Comparison of ENCODE assay signal across 9 cellular contexts in the genomic region with DNA sequence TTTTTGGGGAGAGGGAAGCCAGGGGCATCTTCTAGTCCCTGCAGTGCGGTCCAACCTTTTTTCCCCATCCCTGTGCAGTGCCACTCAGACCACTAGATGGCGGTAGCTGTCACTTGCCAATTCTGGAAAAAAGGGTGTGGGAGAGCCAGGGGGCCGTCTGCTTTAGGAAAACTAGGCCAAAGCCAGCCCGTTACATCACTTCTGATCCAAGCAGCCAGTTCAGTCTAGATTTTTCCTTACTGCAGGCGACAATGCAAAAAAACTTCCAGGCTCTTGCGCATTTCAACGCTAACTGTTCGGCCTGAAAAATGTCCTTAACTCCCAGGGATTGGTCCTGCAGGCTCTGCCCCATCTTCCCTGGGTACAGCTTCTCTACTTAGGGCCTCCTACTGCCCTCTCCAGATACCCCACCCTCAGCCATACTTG.
DNase-seq lines count a peak whose midpoint lies in the region; ATAC-seq and TF ChIP-seq lines count a peak whose summit lies in the region.
"Had no signal": no experiment of that assay in that cellular context is flagged by ENCODE, and none has a peak within 500 bp of the region (broad histone marks: within the 10 kb centered on the region; RNA-seq: fewer than 3 reads in every experiment).

No MANE protein-coding gene starts in this region.

- in situ Hi-C loops in transverse colon (cut with MboI; ENCODE audit: low pct_ligation_motif_present in 1 of 4, low pct_unique_long_range_greater_than_20kb in 1 of 4, low sequenced_read_pairs in 3 of 4): loop anchor here in 3 of 4 donors (5.0 to 25.0 kb wide), 3 partner anchors 107 to 373 kb away; a partner anchor contains a TSS

- H3K36me3 ChIP-seq in ovary: no peaks in the 10 kb centered on the region
- no peaks in the 10 kb centered on the region for H3K36me3 ChIP-seq in transverse colon

- H3K4me3 ChIP-seq in ovary (no peak overlapping the region), transverse colon (no peak overlapping the region)

- peak; percentile 79 for DNase-seq in D341Med (ENCODE audit: low spot score)
- DNase-seq in RKO (ENCODE audit: low spot score): peak; percentile 33
- peak; percentile 62 for DNase-seq in activated naive CD4-positive, alpha-beta T cell treated with anti-CD3 and anti-CD28 coated beads for 36 hours
- DNase-seq in glomerular endothelial cell (ENCODE audit: extremely low read depth, low read depth, low spot score): peak; percentile 4
- peak; percentile 31 to 68 (median 56) for DNase-seq in ovary
- DNase-seq in transverse colon: peak; percentile 61

- 36 to 40% (median 37%) methylated on average over 8 of the region's 8 CpGs for WGBS in ovary, 3 donors
- 40 to 41% methylated on average over 8 of the region's 8 CpGs for WGBS in transverse colon (ENCODE audit: low coverage in 1 of 2), 2 donors

- CTCF ChIA-PET in activated naive CD4-positive, alpha-beta T cell treated with anti-CD3 and anti-CD28 coated beads for 36 hours (lab: Charles Lee): interaction anchor here (0.5 to 5.0 kb wide), 7 partner anchors 11 to 374 kb away, joined by 3 to 32 read pairs (median 4); no protein-coding TSS in a partner anchor

- H3K27me3 ChIP-seq in ovary (no peaks in the 10 kb centered on the region), transverse colon (no peaks in the 10 kb centered on the region)

- H3K4me1 Mint-ChIP-seq in activated naive CD4-positive, alpha-beta T cell treated with anti-CD3 and anti-CD28 coated beads for 36 hours (ENCODE audit: low read depth): no peaks in the 10 kb centered on the region

- peaks cover 29% of the 10 kb centered on the region for H3K27me3 Mint-ChIP-seq in activated naive CD4-positive, alpha-beta T cell treated with anti-CD3 and anti-CD28 coated beads for 36 hours (ENCODE audit: low read depth)

- H3K27ac ChIP-seq in ovary: no peak overlapping the region
- peak overlapping the region in 3 of 4 donors; percentile 40 to 50 (median 41) for H3K27ac ChIP-seq in transverse colon

- H3K4me1 ChIP-seq in ovary (ENCODE audit: insufficient read depth) (no peaks in the 10 kb centered on the region), transverse colon (peaks cover 0 to 2% (median 0%) of the 10 kb centered on the region in 4 donors)

- H3K36me3 Mint-ChIP-seq in activated naive CD4-positive, alpha-beta T cell treated with anti-CD3 and anti-CD28 coated beads for 36 hours (ENCODE audit: low read depth): no peaks in the 10 kb centered on the region

- no peak for TF ChIP-seq EP300 in ovary (IDR thresholded peaks at IDR 0.05)
- TF ChIP-seq EP300 in transverse colon (IDR thresholded peaks at IDR 0.05; ENCODE audit: low read depth): no peak

- intact Hi-C loops in activated naive CD4-positive, alpha-beta T cell treated with anti-CD3 and anti-CD28 coated beads for 36 hours (cut with micrococcal nuclease): loop anchor here (1.0 to 10.0 kb wide), 3 partner anchors 259 to 760 kb away; no protein-coding TSS in a partner anchor
- intact Hi-C loops in ovary (cut with DNase I) (loop anchor here in 3 of 4 donors (2.0 to 10.0 kb wide), 2 partner anchors 370 to 374 kb away; no protein-coding TSS in a partner anchor), transverse colon (cut with DNase I; ENCODE audit: low total_unique reads) (loop anchor here (1.0 kb wide), 1 partner anchor 374 kb away; no protein-coding TSS in a partner anchor)

- H3K9me3 ChIP-seq in ovary: no peaks in the 10 kb centered on the region
- no peaks in the 10 kb centered on the region for H3K9me3 ChIP-seq in transverse colon

- no peak overlapping the region for H3K27ac Mint-ChIP-seq in activated naive CD4-positive, alpha-beta T cell treated with anti-CD3 and anti-CD28 coated beads for 36 hours
- H3K27ac Mint-ChIP-seq: T-helper 1 cell treated with Interleukin-12 subunit alpha and Interleukin-12 subunit beta and Interleukin-4 antibody, amounts not matched to agents 30 μg/mL and 1 μg/mL, for 36 hours had no signal

- H3K9me3 Mint-ChIP-seq in activated naive CD4-positive, alpha-beta T cell treated with anti-CD3 and anti-CD28 coated beads for 36 hours: no peaks in the 10 kb centered on the region
- H3K9me3 Mint-ChIP-seq: T-helper 1 cell treated with Interleukin-12 subunit alpha and Interleukin-12 subunit beta and Interleukin-4 antibody, amounts not matched to agents 30 μg/mL and 1 μg/mL, for 36 hours had no signal

- TF ChIP-seq POLR2A in ovary (IDR thresholded peaks at IDR 0.05) (no peak), transverse colon (IDR thresholded peaks at IDR 0.05) (no peak)

- TF ChIP-seq CTCF in ovary (IDR thresholded peaks at IDR 0.05): peak in 2 of 3 donors; percentile 47 to 52
- TF ChIP-seq CTCF in transverse colon (IDR thresholded peaks at IDR 0.05): peak; percentile 73 to 93 (median 91)

- ATAC-seq in HG03280 (IDR thresholded peaks at IDR 0.05; ENCODE audit: unreplicated experiment): peak; percentile 60
- no peak for ATAC-seq in GM19035 (IDR thresholded peaks at IDR 0.05; ENCODE audit: unreplicated experiment)

- no peak overlapping the region for H3K4me3 Mint-ChIP-seq in activated naive CD4-positive, alpha-beta T cell treated with anti-CD3 and anti-CD28 coated beads for 36 hours
- H3K4me3 Mint-ChIP-seq: T-helper 1 cell treated with Interleukin-12 subunit alpha and Interleukin-12 subunit beta and Interleukin-4 antibody, amounts not matched to agents 30 μg/mL and 1 μg/mL, for 36 hours had no signal

Comparison
In these comparisons a context has a peak if more than half of its experiments do, and no peak if none do; other contexts are left out.
1. DNase-seq: peak in every context shown above with its lines; median percentile 79 in D341Med; 62 in activated naive CD4-positive, alpha-beta T cell treated with anti-CD3 and anti-CD28 coated beads for 36 hours; 61 in transverse colon; 56 in ovary; 33 in RKO; 4 in glomerular endothelial cell.
2. H3K27ac ChIP-seq: peak in transverse colon (3 of 4); none in ovary (0 of 2).